Comparison of ENCODE assay signal across 9 cellular contexts in the genomic region with DNA sequence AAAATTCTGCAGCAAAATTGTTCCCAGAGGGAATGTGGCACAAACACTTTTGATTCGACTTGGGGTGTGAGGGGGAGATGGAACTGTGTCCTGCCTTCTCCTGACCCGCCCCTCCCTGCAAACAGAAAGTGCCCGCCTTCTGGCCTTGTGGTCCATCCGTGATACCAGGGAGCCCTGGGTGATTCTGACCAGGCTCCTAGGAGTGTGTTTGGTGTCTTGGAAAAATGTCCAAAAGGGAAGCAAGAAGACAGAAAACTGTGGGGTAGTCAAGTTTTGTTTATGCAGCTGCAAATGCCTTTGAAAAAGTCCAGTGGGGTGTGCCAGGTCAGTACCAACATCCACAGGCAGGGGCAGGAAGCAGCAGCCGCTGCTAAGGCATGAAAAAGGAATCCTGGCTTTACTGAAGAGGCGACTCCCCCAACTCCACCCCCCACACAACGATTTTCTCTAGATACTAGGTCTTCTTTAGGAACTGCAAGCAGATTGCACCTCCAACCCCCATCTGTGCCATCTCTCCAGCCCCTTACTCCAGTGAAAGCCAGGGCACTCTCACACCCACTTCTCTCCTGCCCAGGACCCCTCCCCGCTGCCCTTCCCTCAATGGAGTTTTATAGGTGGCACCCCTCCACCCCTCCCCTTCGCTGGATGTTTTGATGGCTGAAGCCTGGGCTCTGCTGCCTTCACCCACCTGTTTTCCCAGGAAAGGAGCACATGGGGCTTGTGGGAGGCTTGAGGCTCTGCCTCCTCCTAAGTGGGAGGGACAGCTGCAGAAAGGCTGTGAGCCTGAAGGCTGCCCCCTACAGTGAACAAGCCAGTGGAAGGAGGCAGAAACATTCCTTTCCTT.
DNase-seq lines count a peak whose midpoint lies in the region; FAIRE-seq and TF ChIP-seq lines count a peak whose summit lies in the region.
"Had no signal": no experiment of that assay in that cellular context is flagged by ENCODE, and none has a peak within 500 bp of the region (broad histone marks: within the 10 kb centered on the region; RNA-seq: fewer than 3 reads in every experiment).

No MANE protein-coding gene starts in this region.

- TF ChIP-seq CTCF in BE2C (IDR thresholded peaks at IDR 0.05; ENCODE audit: low read depth, low read length) = peak; percentile 31
- peak; percentile 49 for TF ChIP-seq CTCF in bronchial epithelial cell (IDR thresholded peaks at IDR 0.05; ENCODE audit: insufficient read depth, low read length, severe bottlenecking)

- FAIRE-seq in bronchial epithelial cell (lab: Jason Lieb, UNC) = no peak
- no peak for FAIRE-seq in frontal cortex (lab: Jason Lieb, UNC)

- DNase-seq in BE2C = no peak
- DNase-seq in Kasumi-1 (lab: John Stamatoyannopoulos, UW) = peak; percentile 48 to 52
- peak; percentile 15 for DNase-seq in bronchial epithelial cell (ENCODE audit: low read depth)
- DNase-seq in middle frontal gyrus (ENCODE audit: extremely low spot score, low spot score) = peak; percentile 5
- no peak for DNase-seq in frontal cortex (ENCODE audit: low spot score in 2 of 2)
- DNase-seq in LoVo (ENCODE audit: low spot score) = no peak
- DNase-seq in foreskin melanocyte = no peak
- DNase-seq in DMS153 (lab: John Stamatoyannopoulos, UW) = no peak
- DNase-seq: NCI-H1048 had no signal

- no peaks in the 10 kb centered on the region for H3K36me3 ChIP-seq in BE2C
- no peaks in the 10 kb centered on the region for H3K36me3 ChIP-seq in bronchial epithelial cell (ENCODE audit: control insufficient read depth, insufficient read depth, low read length)

- H3K27me3 ChIP-seq in BE2C (no peaks in the 10 kb centered on the region), bronchial epithelial cell (ENCODE audit: control insufficient read depth, insufficient read depth, low read length) (no peaks in the 10 kb centered on the region)

- no peaks in the 10 kb centered on the region for H3K9me3 ChIP-seq in BE2C

- H3K4me3 ChIP-seq in BE2C (ENCODE audit: low read depth, low read length) = no peak overlapping the region
- H3K4me3 ChIP-seq in bronchial epithelial cell (ENCODE audit: low read depth, low read length) = no peak overlapping the region

- no peaks in the 10 kb centered on the region for H3K4me1 ChIP-seq in BE2C

Comparison
In these comparisons a context has a peak if more than half of its experiments do, and no peak if none do; other contexts are left out.
1. DNase-seq: peak in Kasumi-1 (2 of 2), bronchial epithelial cell (single experiment) and middle frontal gyrus (single experiment); none in BE2C (single experiment), frontal cortex (0 of 2), LoVo (single experiment), foreskin melanocyte (single experiment) and DMS153 (single experiment).